Comparison of ENCODE assay signal across 26 cellular contexts in genomic region chr19:58585442-58586130, GRCh38. TPM values are rescaled to one million over a fixed set of nuclear protein-coding genes. Genes with fewer than 3 reads are reported as not detected.
DNase-seq lines count a peak whose midpoint lies in the region; ATAC-seq and TF ChIP-seq lines count a peak whose summit lies in the region.
"Had no signal": no experiment of that assay in that cellular context is flagged by ENCODE, and none has a peak within 500 bp of the region (broad histone marks: within the 10 kb centered on the region; RNA-seq: fewer than 3 reads in every experiment).

No MANE protein-coding gene starts in this region.

- no peaks in the 10 kb centered on the region for H3K9me3 ChIP-seq in CD8-positive, alpha-beta memory T cell (ENCODE audit: low read length)
- H3K9me3 ChIP-seq in mesenchymal stem cell (ENCODE audit: control insufficient read depth, low read length): no peaks in the 10 kb centered on the region
- no peaks in the 10 kb centered on the region for H3K9me3 ChIP-seq in suprapubic skin
- H3K9me3 ChIP-seq: BE2C, heart left ventricle, upper lobe of left lung had no signal

- peaks cover 7 to 9% (median 7%) of the 10 kb centered on the region in 3 donors for H3K4me1 Mint-ChIP-seq in CD8-positive, alpha-beta memory T cell
- H3K4me1 Mint-ChIP-seq in WTC11: peaks cover 7% of the 10 kb centered on the region

- H2BK5ac ChIP-seq in mesenchymal stem cell (ENCODE audit: low read depth, low read length, poor library complexity, severe bottlenecking): no peak overlapping the region

- peak overlapping the region; percentile 12 for H4K8ac ChIP-seq in mesenchymal stem cell (ENCODE audit: low read length)

- intact Hi-C loops in posterior vena cava (cut with DNase I): no loop called here

- H3K4ac ChIP-seq in mesenchymal stem cell (ENCODE audit: low read depth in 1 of 2, low read length in 2 of 2): no peak overlapping the region

- POLR2A ChIA-PET in CD8-positive, alpha-beta memory T cell (lab: Charles Lee): no interaction called here
- POLR2A ChIA-PET in WTC11 (lab: Charles Lee): no interaction called here

- no peak overlapping the region for H3K14ac ChIP-seq in mesenchymal stem cell (ENCODE audit: low read length in 2 of 2)

- H3K4me1 ChIP-seq in CD8-positive, alpha-beta memory T cell (ENCODE audit: insufficient read depth, low read length): peaks cover 9% of the 10 kb centered on the region
- H3K4me1 ChIP-seq in mesenchymal stem cell (ENCODE audit: control insufficient read depth, insufficient read depth, low read depth, low read length) (peaks cover 7% of the 10 kb centered on the region), suprapubic skin (no peaks in the 10 kb centered on the region)
- H3K4me1 ChIP-seq: BE2C had no signal

- H3K36me3 Mint-ChIP-seq in CD8-positive, alpha-beta memory T cell: peaks cover 4 to 28% (median 7%) of the 10 kb centered on the region in 3 donors
- peaks cover 14% of the 10 kb centered on the region for H3K36me3 Mint-ChIP-seq in WTC11

- no peak for ATAC-seq in WTC11
- ATAC-seq: activated T-cell treated with anti-CD3 and anti-CD28 coated beads, Interleukin-2, amount 50 U/mL, for 72 hours; left colon; naive thymus-derived CD4-positive, alpha-beta T cell; sciatic nerve had no signal

- no peak overlapping the region for H3K4me2 ChIP-seq in mesenchymal stem cell (ENCODE audit: low read length, poor library complexity, severe bottlenecking)

- TF ChIP-seq POLR2A in suprapubic skin (IDR thresholded peaks at IDR 0.05): no peak

- no peaks in the 10 kb centered on the region for H3K27me3 ChIP-seq in CD8-positive, alpha-beta memory T cell (ENCODE audit: insufficient read depth, low read length, poor library complexity, severe bottlenecking)
- H3K27me3 ChIP-seq in mesenchymal stem cell (ENCODE audit: control insufficient read depth in 1 of 2, insufficient read depth in 1 of 2, low read length in 2 of 2) (no peaks in the 10 kb centered on the region), suprapubic skin (no peaks in the 10 kb centered on the region)
- H3K27me3 ChIP-seq: BE2C, heart left ventricle, upper lobe of left lung had no signal

- H3K9me3 Mint-ChIP-seq in CD8-positive, alpha-beta memory T cell: no peaks in the 10 kb centered on the region
- H3K9me3 Mint-ChIP-seq in WTC11: no peaks in the 10 kb centered on the region
- H3K9me3 Mint-ChIP-seq: activated naive CD4-positive, alpha-beta T cell treated with anti-CD3 and anti-CD28 coated beads, Interleukin-2, amount 10 ng/mL, durations not matched to agents 7 days and 5 days; activated T-cell treated with anti-CD3 and anti-CD28 coated beads, Interleukin-2, amount 50 U/mL, for 72 hours; naive thymus-derived CD4-positive, alpha-beta T cell had no signal

- no peak overlapping the region for H2BK120ac ChIP-seq in mesenchymal stem cell (ENCODE audit: low read depth, low read length)

- peak overlapping the region; percentile 91 for H4K91ac ChIP-seq in mesenchymal stem cell (ENCODE audit: low read length)

- H3K4me3 ChIP-seq in CD8-positive, alpha-beta memory T cell (ENCODE audit: low read length): no peak overlapping the region
- H3K4me3 ChIP-seq in mesenchymal stem cell (ENCODE audit: insufficient read depth in 1 of 2, low read depth in 1 of 2, low read length in 2 of 2) (no peak overlapping the region), suprapubic skin (no peak overlapping the region)
- H3K4me3 ChIP-seq: heart left ventricle, upper lobe of left lung had no signal

- H3K27ac Mint-ChIP-seq in CD8-positive, alpha-beta memory T cell: no peak overlapping the region
- 0 out of 2 replicates have a peak overlapping the region, but pooled peaks have one; percentile 90 for H3K27ac Mint-ChIP-seq in WTC11
- H3K27ac Mint-ChIP-seq: activated naive CD4-positive, alpha-beta T cell treated with anti-CD3 and anti-CD28 coated beads, Interleukin-2, amount 10 ng/mL, durations not matched to agents 7 days and 5 days; activated T-cell treated with anti-CD3 and anti-CD28 coated beads, Interleukin-2, amount 50 U/mL, for 72 hours had no signal

- H2BK15ac ChIP-seq in mesenchymal stem cell (ENCODE audit: low read depth, poor library complexity, severe bottlenecking): no peak overlapping the region

- H3K23ac ChIP-seq in mesenchymal stem cell (ENCODE audit: low read length in 2 of 2): no peak overlapping the region

- peak overlapping the region; percentile 15 to 74 for H2BK12ac ChIP-seq in mesenchymal stem cell (ENCODE audit: low read length in 2 of 2)

- H3K27me3 Mint-ChIP-seq in CD8-positive, alpha-beta memory T cell: peaks cover 0 to 2% of the 10 kb centered on the region in 2 donors
- H3K27me3 Mint-ChIP-seq in WTC11 (ENCODE audit: low read depth): no peaks in the 10 kb centered on the region
- H3K27me3 Mint-ChIP-seq: activated naive CD4-positive, alpha-beta T cell treated with anti-CD3 and anti-CD28 coated beads, Interleukin-2, amount 10 ng/mL, durations not matched to agents 7 days and 5 days; naive thymus-derived CD4-positive, alpha-beta T cell had no signal

- no peak for DNase-seq in CD8-positive, alpha-beta memory T cell
- no peak for DNase-seq in WTC11 (ENCODE audit: low spot score)
- DNase-seq in mesenchymal stem cell: no peak
- DNase-seq in NOMO-1 treated with dmso at 0.1 percent for 144 hours (lab: John Stamatoyannopoulos, UW; ENCODE audit: unreplicated experiment): no peak
- DNase-seq in posterior vena cava (ENCODE audit: low spot score): no peak
- DNase-seq in suprapubic skin (ENCODE audit: low spot score in 2 of 2): no peak
- DNase-seq: activated CD4-positive, alpha-beta T cell treated with anti-CD3 and anti-CD28 coated beads for 1 hour; activated naive CD4-positive, alpha-beta T cell treated with anti-CD3 and anti-CD28 coated beads, Interleukin-2, amount 10 ng/mL, durations not matched to agents 7 days and 5 days; activated T-cell treated with anti-CD3 and anti-CD28 coated beads, Interleukin-2, amount 50 U/mL, for 72 hours; anterior cingulate cortex; BE2C; caudate nucleus; COR-L47; DMS79 treated with DMSO at 0.1 percent for 48 hours; left colon; naive thymus-derived CD4-positive, alpha-beta T cell; NCI-H187 treated with DMSO at 0.1 percent for 48 hours; NCI-H2227 treated with DMSO at 0.1 percent for 48 hours; OCI-M1; Right ventricle myocardium superior; stimulated activated CD4-positive, alpha-beta T cell treated with anti-CD3 and anti-CD28 coated beads, Interleukin-15, amount 100 ng/mL, for 24 hours; stimulated activated CD8-positive, alpha-beta memory T cell treated with anti-CD3 and anti-CD28 coated beads, Interleukin-4, amount 100 ng/mL, for 48 hours; upper lobe of left lung had no signal

- H3K27ac ChIP-seq in CD8-positive, alpha-beta memory T cell (ENCODE audit: low read depth, low read length): peak overlapping the region; percentile 57
- no peak overlapping the region for H3K27ac ChIP-seq in mesenchymal stem cell (ENCODE audit: low read length, poor library complexity, severe bottlenecking)
- H3K27ac ChIP-seq in suprapubic skin: no peak overlapping the region
- H3K27ac ChIP-seq: heart left ventricle, upper lobe of left lung had no signal

- CTCF ChIA-PET in CD8-positive, alpha-beta memory T cell (lab: Charles Lee): no interaction called here
- CTCF ChIA-PET in WTC11 (lab: Charles Lee): interaction anchor here (1.2 kb wide), 1 partner anchor 10 kb away, joined by 3 read pairs; no protein-coding TSS in a partner anchor

- no peak overlapping the region for H2AK5ac ChIP-seq in mesenchymal stem cell (ENCODE audit: low read length, severe bottlenecking)

- peak overlapping the region; percentile 22 for H3K9ac ChIP-seq in mesenchymal stem cell (ENCODE audit: low read length)
- H3K9ac ChIP-seq: parathyroid adenoma had no signal

- no peak overlapping the region for H3K4me3 Mint-ChIP-seq in CD8-positive, alpha-beta memory T cell
- H3K4me3 Mint-ChIP-seq in WTC11: no peak overlapping the region
- H3K4me3 Mint-ChIP-seq: activated naive CD4-positive, alpha-beta T cell treated with anti-CD3 and anti-CD28 coated beads, Interleukin-2, amount 10 ng/mL, durations not matched to agents 7 days and 5 days; activated T-cell treated with anti-CD3 and anti-CD28 coated beads, Interleukin-2, amount 50 U/mL, for 72 hours; naive thymus-derived CD4-positive, alpha-beta T cell had no signal

- no peaks in the 10 kb centered on the region for H3K36me3 ChIP-seq in CD8-positive, alpha-beta memory T cell (ENCODE audit: insufficient read depth, low read length)
- H3K36me3 ChIP-seq in mesenchymal stem cell (ENCODE audit: control insufficient read depth in 1 of 2, insufficient read depth in 2 of 2, low read depth in 1 of 2, low read length in 2 of 2) (peaks cover 25 to 37% of the 10 kb centered on the region in 2 experiments), suprapubic skin (peaks cover 24% of the 10 kb centered on the region)

- 78% methylated on average over 5 of the region's 6 CpGs for WGBS in mesenchymal stem cell
- WGBS in suprapubic skin: 75% methylated on average over 6 of the region's 6 CpGs

- H3K18ac ChIP-seq in mesenchymal stem cell (ENCODE audit: low read depth in 1 of 2, low read length in 2 of 2): peak overlapping the region; percentile 67 to 74

- peaks cover 21% of the 10 kb centered on the region for H3K79me1 ChIP-seq in mesenchymal stem cell (replicated peaks; ENCODE audit: low read length, poor library complexity, severe bottlenecking)

- TF ChIP-seq EP300 in suprapubic skin (IDR thresholded peaks at IDR 0.05): no peak

- no peak for TF ChIP-seq CTCF in WTC11 (IDR thresholded peaks at IDR 0.05)
- TF ChIP-seq CTCF in suprapubic skin (IDR thresholded peaks at IDR 0.05): no peak

- H2AFZ ChIP-seq in mesenchymal stem cell (ENCODE audit: low read depth, low read length): no peak overlapping the region
- H2AFZ ChIP-seq: parathyroid adenoma had no signal

RNA-seq across cellular contexts. Expression of gene MZF1, which starts 12.5 kb away (rescaled TPM):
- total RNA-seq in CD8-positive, alpha-beta memory T cell: 10 to 100 TPM; 14.0 to 14.8 TPM
- polyA plus RNA-seq in CD8-positive, alpha-beta memory T cell: 10.3 TPM
- total RNA-seq in WTC11 (2021): 22.2 to 26.2 TPM (median 23.9 TPM) in 3 replicates
- 9.8 TPM for polyA plus RNA-seq in mesenchymal stem cell (2013, experiment 1 of 2)
- polyA plus RNA-seq in mesenchymal stem cell (2013, experiment 2 of 2): 8.9 TPM
- 10 to 100 TPM; 10.0 to 14.0 TPM for total RNA-seq in posterior vena cava
- total RNA-seq in suprapubic skin: 10 to 100 TPM; 29.0 to 53.2 (median 37.5) TPM

RNA-seq across cellular contexts. Expression of gene UBE2M, which starts 27.2 kb away (rescaled TPM):
- 100 to 1,000 TPM; 182 to 191 TPM for total RNA-seq in CD8-positive, alpha-beta memory T cell
- polyA plus RNA-seq in CD8-positive, alpha-beta memory T cell: 22.5 TPM
- total RNA-seq in WTC11 (2021): 93.7 to 105 TPM (median 97.1 TPM) in 3 replicates
- polyA plus RNA-seq in mesenchymal stem cell (2013, experiment 1 of 2): 81.0 TPM
- polyA plus RNA-seq in mesenchymal stem cell (2013, experiment 2 of 2): 78.3 TPM
- 10 to 100 TPM; 53.3 to 60.0 TPM for total RNA-seq in posterior vena cava
- 10 to 100 TPM; 16.4 to 31.5 (median 21.7) TPM for total RNA-seq in suprapubic skin

RNA-seq across cellular contexts. Expression of gene CHMP2A, which starts 30.7 kb away (rescaled TPM):
- total RNA-seq in CD8-positive, alpha-beta memory T cell: 10 to 100 TPM; 88.8 to 89.7 TPM
- 198 TPM for polyA plus RNA-seq in CD8-positive, alpha-beta memory T cell
- total RNA-seq in WTC11 (2021) (109 to 126 TPM (median 119 TPM) in 3 replicates), posterior vena cava (100 to 1,000 TPM in 1 of 2 donors, 10 to 100 TPM in 1; 96.9 to 103 TPM), suprapubic skin (100 to 1,000 TPM in 3 of 4 donors, 10 to 100 TPM in 1; 96.1 to 120 (median 103) TPM)
- polyA plus RNA-seq in mesenchymal stem cell (2013, experiment 1 of 2): 148 TPM
- 144 TPM for polyA plus RNA-seq in mesenchymal stem cell (2013, experiment 2 of 2)

RNA-seq across cellular contexts. Expression of gene TRIM28, which starts 41.7 kb away (rescaled TPM):
- total RNA-seq in CD8-positive, alpha-beta memory T cell: 100 to 1,000 TPM; 705 to 715 TPM
- 57.5 TPM for polyA plus RNA-seq in CD8-positive, alpha-beta memory T cell
- total RNA-seq in WTC11 (2021): 1,095 to 1,221 TPM (median 1,108 TPM) in 3 replicates
- 229 TPM for polyA plus RNA-seq in mesenchymal stem cell (2013, experiment 1 of 2)
- polyA plus RNA-seq in mesenchymal stem cell (2013, experiment 2 of 2): 226 TPM
- total RNA-seq in posterior vena cava: 100 to 1,000 TPM; 159 to 168 TPM
- total RNA-seq in suprapubic skin: 100 to 1,000 TPM; 334 to 395 (median 360) TPM
